Comparison of ENCODE assay signal across 8 cellular contexts in genomic region chr1:31666290-31666963, GRCh38. TPM values are rescaled to one million over a fixed set of nuclear protein-coding genes. Genes with fewer than 3 reads are reported as not detected.
DNase-seq lines count a peak whose midpoint lies in the region; ATAC-seq and TF ChIP-seq lines count a peak whose summit lies in the region.

No MANE protein-coding gene starts in this region.

- H3K9me3 ChIP-seq in duodenal mucosa (ENCODE audit: control insufficient read depth in 1 of 2, low read length in 2 of 2) (no peaks in the 10 kb centered on the region), neural cell (ENCODE audit: low read length) (no peaks in the 10 kb centered on the region)
- H3K9me3 ChIP-seq in CD8-positive, alpha-beta T cell (ENCODE audit: low read length): no peaks in the 10 kb centered on the region

- H3K9ac ChIP-seq in duodenal mucosa (ENCODE audit: low read depth in 1 of 2, low read length in 2 of 2) (peak overlapping the region; percentile 57 to 72), neural cell (ENCODE audit: low read length) (no peak overlapping the region)

- H3K4me1 Mint-ChIP-seq in CD8-positive, alpha-beta T cell (ENCODE audit: low read depth): peaks cover 15% of the 10 kb centered on the region

- no peak overlapping the region for H3K27ac Mint-ChIP-seq in CD8-positive, alpha-beta T cell

- POLR2A ChIA-PET in CD8-positive, alpha-beta T cell (lab: Charles Lee): no interaction called here

- H3K27me3 ChIP-seq in duodenal mucosa (ENCODE audit: control insufficient read depth in 1 of 2, insufficient read depth in 2 of 2, low read length in 2 of 2): no peaks in the 10 kb centered on the region
- H3K27me3 ChIP-seq in neural cell (ENCODE audit: insufficient read depth, low read depth, low read length): no peaks in the 10 kb centered on the region
- no peaks in the 10 kb centered on the region for H3K27me3 ChIP-seq in CD8-positive, alpha-beta T cell (ENCODE audit: insufficient read depth, low read length)

- no peak for TF ChIP-seq RAD21 in neural cell (conservative IDR thresholded peaks at IDR 0.05)

- H3K4me2 ChIP-seq in neural cell (ENCODE audit: low read length): no peak overlapping the region

- intact Hi-C loops in CD8-positive, alpha-beta T cell (cut with DNase I, micrococcal nuclease): no loop called here

- TF ChIP-seq CTCF in neural cell (IDR thresholded peaks at IDR 0.05; ENCODE audit: poor library complexity, severe bottlenecking) (no peak), GM13976 (IDR thresholded peaks at IDR 0.05; ENCODE audit: borderline replicate concordance, control extremely low read depth, extremely low read depth, insufficient read depth, missing control alignments) (no peak)
- TF ChIP-seq CTCF in CD8-positive, alpha-beta T cell (IDR thresholded peaks at IDR 0.05): no peak

- H3K79me2 ChIP-seq in neural cell (replicated peaks; ENCODE audit: insufficient read depth, low read length): no peaks in the 10 kb centered on the region

- DNase-seq in COLO668 (lab: John Stamatoyannopoulos, UW; ENCODE audit: unreplicated experiment): peak; percentile 81
- peak; percentile 82 for DNase-seq in NCI-H2171 (lab: John Stamatoyannopoulos, UW)
- DNase-seq in GM19238 (ENCODE audit: insufficient read length, low spot score): no peak
- DNase-seq in GM13976 (ENCODE audit: low spot score): no peak
- DNase-seq in CD8-positive, alpha-beta T cell: no peak

- H3K4me3 ChIP-seq in duodenal mucosa (ENCODE audit: low read depth in 1 of 2, low read length in 2 of 2): no peak overlapping the region
- H3K4me3 ChIP-seq in neural cell (ENCODE audit: low read length): no peak overlapping the region
- no peak overlapping the region for H3K4me3 ChIP-seq in CD8-positive, alpha-beta T cell (ENCODE audit: low read depth, low read length)

- no peak for ATAC-seq in HG03135 (IDR thresholded peaks at IDR 0.05; ENCODE audit: unreplicated experiment)
- ATAC-seq in CD8-positive, alpha-beta T cell: no peak

- no peaks in the 10 kb centered on the region for H3F3A ChIP-seq in neural cell (ENCODE audit: insufficient read depth, low read length, poor library complexity, severe bottlenecking)

- peak overlapping the region; percentile 27 for H2AFZ ChIP-seq in neural cell (ENCODE audit: low read depth, low read length)

- H3K36me3 ChIP-seq in duodenal mucosa (ENCODE audit: control insufficient read depth in 1 of 2, insufficient read depth in 2 of 2, low read length in 2 of 2) (no peaks in the 10 kb centered on the region), neural cell (ENCODE audit: insufficient read depth, low read length) (no peaks in the 10 kb centered on the region)
- no peaks in the 10 kb centered on the region for H3K36me3 ChIP-seq in CD8-positive, alpha-beta T cell (ENCODE audit: insufficient read depth, low read length)

- no peaks in the 10 kb centered on the region for H3K9me2 ChIP-seq in neural cell (ENCODE audit: insufficient read depth, low read length)

- H3K27me3 Mint-ChIP-seq in CD8-positive, alpha-beta T cell (ENCODE audit: low read depth): peaks cover 14% of the 10 kb centered on the region

- TF ChIP-seq EP300 in neural cell (conservative IDR thresholded peaks at IDR 0.05; ENCODE audit: poor library complexity, severe bottlenecking): no peak

- H4K20me1 ChIP-seq in neural cell (ENCODE audit: insufficient read depth): no peaks in the 10 kb centered on the region

- CTCF ChIA-PET in CD8-positive, alpha-beta T cell (lab: Charles Lee): interaction anchor here (3.1 to 10.9 kb wide), 2 partner anchors 79 to 124 kb away, joined by 12 to 150 read pairs; no protein-coding TSS in a partner anchor

- H3K27ac ChIP-seq in duodenal mucosa (ENCODE audit: low read depth, low read length) (peak overlapping the region; percentile 81), neural cell (ENCODE audit: low read length) (no peak overlapping the region)
- H3K27ac ChIP-seq in CD8-positive, alpha-beta T cell (ENCODE audit: low read depth, low read length): no peak overlapping the region

- H3K4me1 ChIP-seq in duodenal mucosa (ENCODE audit: control insufficient read depth in 1 of 2, insufficient read depth in 2 of 2, low read length in 2 of 2): peaks cover 48 to 49% of the 10 kb centered on the region in 2 donors
- H3K4me1 ChIP-seq in CD8-positive, alpha-beta T cell (ENCODE audit: insufficient read depth, low read length): peaks cover 12% of the 10 kb centered on the region

- in situ Hi-C loops in GM13976 (cut with MboI; ENCODE audit: low sequenced_read_pairs, unreplicated experiment): loop anchor here (10.0 to 25.0 kb wide), 2 partner anchors 128 to 296 kb away; no protein-coding TSS in a partner anchor

- no peaks in the 10 kb centered on the region for H3K36me3 Mint-ChIP-seq in CD8-positive, alpha-beta T cell

- H3K4me3 Mint-ChIP-seq in CD8-positive, alpha-beta T cell: no peak overlapping the region

- no peaks in the 10 kb centered on the region for H3K9me3 Mint-ChIP-seq in CD8-positive, alpha-beta T cell

TF ChIP-seq in neural cell, 6 proteins besides CTCF, POLR2A, EP300 and RAD21:
- TF ChIP-seq REST (IDR thresholded peaks at IDR 0.05; ENCODE audit: borderline replicate concordance) (no peak), SMC3 (conservative IDR thresholded peaks at IDR 0.05; ENCODE audit: poor library complexity) (peak; percentile 14)

RNA-seq across cellular contexts. Expression of gene PEF1, which starts 21.8 kb away (rescaled TPM):
- 48.2 and 51.1 TPM in 2 replicates for polyA plus RNA-seq in neural cell
- 36.1 and 41.9 TPM in 2 replicates for polyA minus RNA-seq in neural cell
- total RNA-seq in CD8-positive, alpha-beta T cell: 10 to 100 TPM; 35.8 to 36.6 TPM

RNA-seq across cellular contexts. Expression of gene COL16A1, which starts 37.4 kb away (rescaled TPM):
- 3.4 and 4.4 TPM in 2 replicates for polyA plus RNA-seq in neural cell
- polyA minus RNA-seq in neural cell: 1.5 and 2.1 TPM in 2 replicates
- under 1 TPM in 1 of 2 experiments, not detected in 1; 0.92 TPM for total RNA-seq in CD8-positive, alpha-beta T cell

RNA-seq across cellular contexts. Expression of gene HCRTR1, which starts 48.9 kb away (rescaled TPM):
- 0.34 and 0.37 TPM in 2 replicates for polyA plus RNA-seq in neural cell
- 0.35 TPM in 1 of 2 replicates, not detected in the other for polyA minus RNA-seq in neural cell
- not detected for total RNA-seq in CD8-positive, alpha-beta T cell

Comparison
In these comparisons a context has a peak if more than half of its experiments do, and no peak if none do; other contexts are left out.
1. DNase-seq: peak in COLO668 (single experiment) and NCI-H2171 (single experiment); none in GM19238 (single experiment), GM13976 (single experiment) and CD8-positive, alpha-beta T cell (0 of 7).